ENCODE assay signal across 28 cellular contexts in genomic region chr10:97580421-97581367, GRCh38. TPM values are rescaled to one million over a fixed set of nuclear protein-coding genes. Genes with fewer than 3 reads are reported as not detected.
"Had no signal": no experiment of that assay in that cellular context is flagged by ENCODE, and none has a peak within 500 bp of the region (broad histone marks: within the 10 kb centered on the region; RNA-seq: fewer than 3 reads in every experiment).

No MANE protein-coding gene starts in this region.

- H3K9me3 ChIP-seq: body of pancreas, colonic mucosa, ovary, thyroid gland had no signal

- H3K27ac ChIP-seq: body of pancreas, colonic mucosa, epithelial cell of prostate, neural progenitor cell, ovary, thyroid gland had no signal

- H3K36me3 ChIP-seq: colonic mucosa, neural progenitor cell, ovary, thyroid gland had no signal

- H3K4me1 ChIP-seq: colonic mucosa, neural progenitor cell had no signal

- H3K36me3 Mint-ChIP-seq: activated CD4-positive, alpha-beta memory T cell treated with anti-CD3 and anti-CD28 coated beads for 36 hours; activated CD8-positive, alpha-beta memory T cell treated with anti-CD3 and anti-CD28 coated beads, Interleukin-2, amount 10 ng/mL, durations not matched to agents 7 days and 5 days; neural progenitor cell; T-cell had no signal

- H3K27me3 ChIP-seq: body of pancreas, colonic mucosa, neural progenitor cell, ovary, thyroid gland had no signal

- H3K27me3 Mint-ChIP-seq: activated B cell treated with CpG ODN at 0.5 μM for 24 hours; activated CD4-positive, alpha-beta memory T cell treated with anti-CD3 and anti-CD28 coated beads for 36 hours; activated T-helper 17 cell treated with anti-CD3 and anti-CD28 coated beads, Interleukin-2, amount 50 U/mL, for 72 hours had no signal

- DNase-seq: activated B cell treated with CpG ODN at 0.5 μM for 24 hours; activated CD4-positive, alpha-beta memory T cell treated with anti-CD3 and anti-CD28 coated beads for 36 hours; activated CD4-positive, alpha-beta T cell treated with anti-CD3 and anti-CD28 coated beads for 4 hours; activated CD8-positive, alpha-beta memory T cell treated with anti-CD3 and anti-CD28 coated beads, Interleukin-2, amount 10 ng/mL, durations not matched to agents 7 days and 5 days; activated naive CD4-positive, alpha-beta T cell; body of pancreas; colonic mucosa; endodermal cell; foreskin fibroblast; glutamatergic neuron; hypothalamus; islet precursor cell; left colon; midbrain; ovary; stimulated activated CD4-positive, alpha-beta T cell treated with anti-CD3 and anti-CD28 coated beads, Interleukin-12 subunit alpha, Interleukin-12 subunit beta, amount 100 ng/mL, for 4 hours; stimulated activated CD4-positive, alpha-beta T cell treated with anti-CD3 and anti-CD28 coated beads, Interleukin-1b, Interleukin-23, amount 100 ng/mL, for 48 hours; stimulated activated CD8-positive, alpha-beta memory T cell treated with anti-CD3 and anti-CD28 coated beads, Interleukin-4, amount 100 ng/mL, for 48 hours; stimulated activated naive CD4-positive, alpha-beta T cell treated with Interleukin-2 at 50 U/mL for 16 hours; T-cell; T-helper 9 cell; thyroid gland had no signal

- H3K4me2 ChIP-seq: neural progenitor cell had no signal

- ATAC-seq: activated CD8-positive, alpha-beta memory T cell treated with anti-CD3 and anti-CD28 coated beads, Interleukin-2, amount 10 ng/mL, durations not matched to agents 7 days and 5 days; activated T-helper 17 cell treated with anti-CD3 and anti-CD28 coated beads, Interleukin-2, amount 50 U/mL, for 72 hours; body of pancreas; left colon; T-cell had no signal

- H3K27ac Mint-ChIP-seq: activated B cell treated with CpG ODN at 0.5 μM for 24 hours; activated CD4-positive, alpha-beta memory T cell treated with anti-CD3 and anti-CD28 coated beads for 36 hours; activated CD8-positive, alpha-beta memory T cell treated with anti-CD3 and anti-CD28 coated beads, Interleukin-2, amount 10 ng/mL, durations not matched to agents 7 days and 5 days; activated T-helper 17 cell treated with anti-CD3 and anti-CD28 coated beads, Interleukin-2, amount 50 U/mL, for 72 hours; endodermal cell; neural progenitor cell; T-cell had no signal

- H3K4me3 Mint-ChIP-seq: activated B cell treated with CpG ODN at 0.5 μM for 24 hours; activated CD4-positive, alpha-beta memory T cell treated with anti-CD3 and anti-CD28 coated beads for 36 hours; activated CD8-positive, alpha-beta memory T cell treated with anti-CD3 and anti-CD28 coated beads, Interleukin-2, amount 10 ng/mL, durations not matched to agents 7 days and 5 days; activated T-helper 17 cell treated with anti-CD3 and anti-CD28 coated beads, Interleukin-2, amount 50 U/mL, for 72 hours; endodermal cell; neural progenitor cell; T-cell had no signal

- H3K4me3 ChIP-seq: body of pancreas, colonic mucosa, neural progenitor cell, ovary, thyroid gland had no signal

- H3K9ac ChIP-seq: neural progenitor cell had no signal

- H2AFZ ChIP-seq: neural progenitor cell had no signal

- H3K4me1 Mint-ChIP-seq: activated B cell treated with CpG ODN at 0.5 μM for 24 hours; activated T-helper 17 cell treated with anti-CD3 and anti-CD28 coated beads, Interleukin-2, amount 50 U/mL, for 72 hours; T-cell had no signal

- H3K9me3 Mint-ChIP-seq: activated B cell treated with CpG ODN at 0.5 μM for 24 hours; activated CD4-positive, alpha-beta memory T cell treated with anti-CD3 and anti-CD28 coated beads for 36 hours; activated T-helper 17 cell treated with anti-CD3 and anti-CD28 coated beads, Interleukin-2, amount 50 U/mL, for 72 hours; endodermal cell; neural progenitor cell; T-cell had no signal

RNA-seq across cellular contexts. Expression of gene HOGA1, which starts 3.5 kb away (rescaled TPM):
- total RNA-seq: activated B cell treated with CpG ODN at 0.5 μM for 24 hours; activated CD4-positive, alpha-beta memory T cell treated with anti-CD3 and anti-CD28 coated beads for 36 hours; activated CD8-positive, alpha-beta memory T cell treated with anti-CD3 and anti-CD28 coated beads, Interleukin-2, amount 10 ng/mL, durations not matched to agents 7 days and 5 days; activated T-helper 17 cell treated with anti-CD3 and anti-CD28 coated beads, Interleukin-2, amount 50 U/mL, for 72 hours had no signal

RNA-seq across cellular contexts. Expression of gene ANKRD2, which starts 8.1 kb away (rescaled TPM):
- total RNA-seq: activated B cell treated with CpG ODN at 0.5 μM for 24 hours; activated CD4-positive, alpha-beta memory T cell treated with anti-CD3 and anti-CD28 coated beads for 36 hours; activated T-helper 17 cell treated with anti-CD3 and anti-CD28 coated beads, Interleukin-2, amount 50 U/mL, for 72 hours; body of pancreas; endodermal cell; left colon; subcutaneous adipose tissue; thyroid gland had no signal

RNA-seq across cellular contexts. Expression of gene C10orf62, which starts 8.8 kb away (rescaled TPM):
- total RNA-seq: activated B cell treated with CpG ODN at 0.5 μM for 24 hours; activated CD4-positive, alpha-beta memory T cell treated with anti-CD3 and anti-CD28 coated beads for 36 hours; activated CD8-positive, alpha-beta memory T cell treated with anti-CD3 and anti-CD28 coated beads, Interleukin-2, amount 10 ng/mL, durations not matched to agents 7 days and 5 days; activated T-helper 17 cell treated with anti-CD3 and anti-CD28 coated beads, Interleukin-2, amount 50 U/mL, for 72 hours; colonic mucosa; endodermal cell; left colon; lung microvascular endothelial cell; T-cell; ureter had no signal
- polyA plus RNA-seq: ovary had no signal
